Comparison of ENCODE assay signal across 1 cellular context in the genomic region with DNA sequence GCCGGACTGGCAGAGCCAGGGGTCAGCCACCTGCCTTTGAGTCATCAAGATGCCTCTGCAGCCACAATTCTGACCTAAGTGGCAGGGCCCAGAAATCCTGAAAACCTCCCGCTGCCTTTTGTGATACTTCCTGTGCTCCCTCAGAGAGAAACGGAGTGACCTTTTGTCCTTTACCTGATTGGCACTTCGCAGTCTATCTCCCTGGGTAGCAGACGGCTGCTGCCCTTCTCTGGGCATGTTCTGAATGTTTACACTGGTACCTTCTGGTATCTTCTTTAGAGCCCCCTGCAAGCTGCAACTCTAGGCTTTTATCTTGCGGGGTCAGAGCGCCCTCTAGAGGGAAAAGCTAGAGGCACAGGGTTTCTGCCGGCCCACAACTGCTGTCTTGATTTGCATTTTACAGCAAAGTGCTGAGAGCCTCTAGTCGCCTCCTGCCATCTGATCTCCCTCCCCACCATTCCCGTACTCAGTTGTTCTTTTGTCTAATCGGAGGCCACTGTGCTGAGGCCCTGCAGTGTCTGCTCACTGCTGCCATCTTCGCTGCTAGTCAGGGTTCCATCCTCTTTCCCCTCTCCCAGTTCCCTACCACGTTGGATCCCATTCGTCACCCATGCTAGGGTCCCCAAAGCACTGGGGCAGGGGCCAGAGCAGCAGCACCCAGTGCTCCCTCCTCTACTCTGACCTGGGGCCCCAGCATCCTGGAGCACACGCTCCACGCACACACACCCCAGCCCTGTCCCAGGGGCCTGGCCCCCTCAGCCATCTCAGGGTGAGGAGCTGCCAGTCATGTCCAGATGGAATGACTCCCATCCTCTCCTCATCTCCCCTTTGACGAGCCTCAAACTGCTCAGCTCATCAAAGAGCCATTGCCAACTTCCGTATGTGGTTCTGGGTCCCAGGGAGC.
TF ChIP-seq lines count a peak whose summit lies in the region.

No MANE protein-coding gene starts in this region.

TF ChIP-seq in HepG2, 621 proteins besides CTCF, POLR2A, EP300 and RAD21 (continued from another document and continues in another):
- TF ChIP-seq ZBTB43 (CRISPR knock-in tag; conservative IDR thresholded peaks at IDR 0.05) (no peak), CHD2 (IDR thresholded peaks at IDR 0.05; ENCODE audit: low read depth, low read length) (no peak), NFAT5 (CRISPR knock-in tag; IDR thresholded peaks at IDR 0.05) (no peak), ZBTB49 (CRISPR knock-in tag; IDR thresholded peaks at IDR 0.05; ENCODE audit: borderline replicate concordance) (no peak), ZKSCAN8 (CRISPR knock-in tag; IDR thresholded peaks at IDR 0.05; ENCODE audit: borderline replicate concordance) (0 out of 2 replicates have a peak, but pooled peaks have one; percentile 62), MAFG (CRISPR knock-in tag; IDR thresholded peaks at IDR 0.05) (no peak), THAP11 (CRISPR knock-in tag; IDR thresholded peaks at IDR 0.05) (peak; percentile 55; the same call in 1 of the 2 replicates), SNAPC4 (CRISPR knock-in tag; IDR thresholded peaks at IDR 0.05) (no peak), ZNF652 (CRISPR knock-in tag; IDR thresholded peaks at IDR 0.05; ENCODE audit: borderline replicate concordance, low read depth) (no peak), HDAC2 (CRISPR knock-in tag; IDR thresholded peaks at IDR 0.05) (no peak), RNF2 (conservative IDR thresholded peaks at IDR 0.05; ENCODE audit: low read depth) (no peak), FOXO1 (CRISPR knock-in tag; IDR thresholded peaks at IDR 0.05) (0 out of 2 replicates have a peak, but pooled peaks have one; percentile 14), ZNF430 (CRISPR knock-in tag; IDR thresholded peaks at IDR 0.05) (peak; percentile 59; the same call in 1 of the 2 replicates), ATF4 (CRISPR knock-in tag; IDR thresholded peaks at IDR 0.05) (no peak), ZSCAN21 (CRISPR knock-in tag; IDR thresholded peaks at IDR 0.05; ENCODE audit: borderline replicate concordance) (no peak), ZNF782 (CRISPR knock-in tag; IDR thresholded peaks at IDR 0.05; ENCODE audit: borderline replicate concordance) (no peak), TEAD2 (CRISPR knock-in tag; IDR thresholded peaks at IDR 0.05) (no peak), ZNF256 (CRISPR knock-in tag; conservative IDR thresholded peaks at IDR 0.05) (no peak), RBM22 (optimal IDR thresholded peaks at IDR 0.05; ENCODE audit: low read length) (no peak), ZNF282 (IDR thresholded peaks at IDR 0.05; ENCODE audit: partially characterized antibody) (no peak), ZNF746 (CRISPR knock-in tag; IDR thresholded peaks at IDR 0.05) (no peak)
- TF ChIP-seq, protein P1, sequence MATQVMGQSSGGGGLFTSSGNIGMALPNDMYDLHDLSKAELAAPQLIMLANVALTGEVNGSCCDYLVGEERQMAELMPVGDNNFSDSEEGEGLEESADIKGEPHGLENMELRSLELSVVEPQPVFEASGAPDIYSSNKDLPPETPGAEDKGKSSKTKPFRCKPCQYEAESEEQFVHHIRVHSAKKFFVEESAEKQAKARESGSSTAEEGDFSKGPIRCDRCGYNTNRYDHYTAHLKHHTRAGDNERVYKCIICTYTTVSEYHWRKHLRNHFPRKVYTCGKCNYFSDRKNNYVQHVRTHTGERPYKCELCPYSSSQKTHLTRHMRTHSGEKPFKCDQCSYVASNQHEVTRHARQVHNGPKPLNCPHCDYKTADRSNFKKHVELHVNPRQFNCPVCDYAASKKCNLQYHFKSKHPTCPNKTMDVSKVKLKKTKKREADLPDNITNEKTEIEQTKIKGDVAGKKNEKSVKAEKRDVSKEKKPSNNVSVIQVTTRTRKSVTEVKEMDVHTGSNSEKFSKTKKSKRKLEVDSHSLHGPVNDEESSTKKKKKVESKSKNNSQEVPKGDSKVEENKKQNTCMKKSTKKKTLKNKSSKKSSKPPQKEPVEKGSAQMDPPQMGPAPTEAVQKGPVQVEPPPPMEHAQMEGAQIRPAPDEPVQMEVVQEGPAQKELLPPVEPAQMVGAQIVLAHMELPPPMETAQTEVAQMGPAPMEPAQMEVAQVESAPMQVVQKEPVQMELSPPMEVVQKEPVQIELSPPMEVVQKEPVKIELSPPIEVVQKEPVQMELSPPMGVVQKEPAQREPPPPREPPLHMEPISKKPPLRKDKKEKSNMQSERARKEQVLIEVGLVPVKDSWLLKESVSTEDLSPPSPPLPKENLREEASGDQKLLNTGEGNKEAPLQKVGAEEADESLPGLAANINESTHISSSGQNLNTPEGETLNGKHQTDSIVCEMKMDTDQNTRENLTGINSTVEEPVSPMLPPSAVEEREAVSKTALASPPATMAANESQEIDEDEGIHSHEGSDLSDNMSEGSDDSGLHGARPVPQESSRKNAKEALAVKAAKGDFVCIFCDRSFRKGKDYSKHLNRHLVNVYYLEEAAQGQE (IDR thresholded peaks at IDR 0.05; ENCODE audit: borderline replicate concordance in 1 of 2, low read depth in 1 of 2, low read length in 2 of 2), result no peak
- TF ChIP-seq, protein P2, sequence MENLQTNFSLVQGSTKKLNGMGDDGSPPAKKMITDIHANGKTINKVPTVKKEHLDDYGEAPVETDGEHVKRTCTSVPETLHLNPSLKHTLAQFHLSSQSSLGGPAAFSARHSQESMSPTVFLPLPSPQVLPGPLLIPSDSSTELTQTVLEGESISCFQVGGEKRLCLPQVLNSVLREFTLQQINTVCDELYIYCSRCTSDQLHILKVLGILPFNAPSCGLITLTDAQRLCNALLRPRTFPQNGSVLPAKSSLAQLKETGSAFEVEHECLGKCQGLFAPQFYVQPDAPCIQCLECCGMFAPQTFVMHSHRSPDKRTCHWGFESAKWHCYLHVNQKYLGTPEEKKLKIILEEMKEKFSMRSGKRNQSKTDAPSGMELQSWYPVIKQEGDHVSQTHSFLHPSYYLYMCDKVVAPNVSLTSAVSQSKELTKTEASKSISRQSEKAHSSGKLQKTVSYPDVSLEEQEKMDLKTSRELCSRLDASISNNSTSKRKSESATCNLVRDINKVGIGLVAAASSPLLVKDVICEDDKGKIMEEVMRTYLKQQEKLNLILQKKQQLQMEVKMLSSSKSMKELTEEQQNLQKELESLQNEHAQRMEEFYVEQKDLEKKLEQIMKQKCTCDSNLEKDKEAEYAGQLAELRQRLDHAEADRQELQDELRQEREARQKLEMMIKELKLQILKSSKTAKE (CRISPR knock-in tag; IDR thresholded peaks at IDR 0.05; ENCODE audit: borderline replicate concordance), result no peak
